8 cellular contexts compared by ENCODE assay signal in genomic region chr15:85615930-85616329, GRCh38.
A peak's percentile ranks its signal among the peaks of the same experiment; 100 is the strongest.
DNase-seq lines count a peak whose midpoint lies in the region; ATAC-seq and TF ChIP-seq lines count a peak whose summit lies in the region.

No MANE protein-coding gene starts in this region.

- intact Hi-C loops in lower leg skin (cut with DNase I; ENCODE audit: low total_unique reads) = no loop called here

- ATAC-seq in GM21723 (IDR thresholded peaks at IDR 0.05; ENCODE audit: unreplicated experiment) = peak; percentile 66
- peak; percentile 80 for ATAC-seq in memory B cell (ENCODE audit: low read depth)
- no peak for ATAC-seq in GM21447 (IDR thresholded peaks at IDR 0.05; ENCODE audit: unreplicated experiment)

- no peaks in the 10 kb centered on the region; the same call in 1 of the 2 replicates for H3K36me3 ChIP-seq in GM06990 (ENCODE audit: control insufficient read depth, insufficient read depth, low read length)

- H3K27me3 ChIP-seq in GM06990 (replicated peaks; ENCODE audit: control insufficient read depth, insufficient read depth, low read length) = no peaks in the 10 kb centered on the region

- H3K4me3 ChIP-seq in GM06990 (replicated peaks; ENCODE audit: low read depth, low read length) (no peak overlapping the region), lower leg skin (ENCODE audit: low read depth, poor library complexity, severe bottlenecking) (no peak overlapping the region)

- TF ChIP-seq CTCF in GM06990 (IDR thresholded peaks at IDR 0.05; ENCODE audit: insufficient read depth, low read length, poor library complexity, severe bottlenecking) (peak; percentile 67), chondrocyte (IDR thresholded peaks at IDR 0.05) (peak; percentile 79), lower leg skin (IDR thresholded peaks at IDR 0.05) (no peak)

- TF ChIP-seq POLR2A in lower leg skin (IDR thresholded peaks at IDR 0.05) = no peak

- H3K4me1 Mint-ChIP-seq in chondrocyte (ENCODE audit: low read depth) = peaks cover 28% of the 10 kb centered on the region
- H3K4me1 Mint-ChIP-seq in memory B cell = peaks cover 16% of the 10 kb centered on the region

- H3K27ac Mint-ChIP-seq in chondrocyte (ENCODE audit: unreplicated experiment) = no peak overlapping the region
- H3K27ac Mint-ChIP-seq in memory B cell = peak overlapping the region; percentile 59

- H3K27me3 Mint-ChIP-seq in chondrocyte (ENCODE audit: low read depth) (no peaks in the 10 kb centered on the region), memory B cell (no peaks in the 10 kb centered on the region)

- H3K4me3 Mint-ChIP-seq in chondrocyte (ENCODE audit: unreplicated experiment) (no peak overlapping the region), memory B cell (no peak overlapping the region)

- DNase-seq in GM06990 (ENCODE audit: extremely low read depth, insufficient read length) (no peak), NCI-H82 (lab: John Stamatoyannopoulos, UW) (peak; percentile 74), chondrocyte (ENCODE audit: low spot score) (no peak), memory B cell (ENCODE audit: low spot score in 2 of 2) (peak in 1 of 2 donors; percentile 16), nucleus accumbens (lab: John Stamatoyannopoulos, UW) (no peak), lower leg skin (ENCODE audit: low spot score in 2 of 2) (no peak)

- no peaks in the 10 kb centered on the region for H3K36me3 Mint-ChIP-seq in chondrocyte (ENCODE audit: low read depth)
- H3K36me3 Mint-ChIP-seq in memory B cell = peaks cover 10% of the 10 kb centered on the region

- H3K9me3 Mint-ChIP-seq in chondrocyte (ENCODE audit: low read depth) = no peaks in the 10 kb centered on the region
- H3K9me3 Mint-ChIP-seq in memory B cell = no peaks in the 10 kb centered on the region

Comparison
In these comparisons a context has a peak if more than half of its experiments do, and no peak if none do; other contexts are left out.
1. CTCF ChIP-seq: peak in GM06990 (single experiment) and chondrocyte (single experiment); none in lower leg skin (0 of 3).